25 cellular contexts compared by ENCODE assay signal in the genomic region with DNA sequence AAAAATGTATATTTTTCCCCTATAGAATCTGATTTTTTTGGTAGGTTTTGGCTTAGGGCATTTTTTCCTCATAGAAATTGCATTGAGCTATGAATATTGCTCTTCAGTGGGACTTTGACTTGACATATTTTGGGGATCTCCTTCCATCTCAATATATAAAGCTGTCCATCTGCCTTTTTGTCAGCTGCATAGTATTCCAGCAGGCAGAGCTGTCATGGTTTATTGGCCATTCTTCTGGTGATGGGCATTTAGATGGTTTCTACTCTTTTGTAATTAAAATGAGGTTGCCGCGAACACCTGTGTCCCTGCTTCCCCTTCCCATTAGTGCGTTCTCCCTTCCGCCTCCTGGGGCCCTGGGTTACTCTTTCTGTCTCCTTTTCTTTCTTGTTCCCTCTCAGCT.
A peak's percentile ranks its signal among the peaks of the same experiment; 100 is the strongest.
DNase-seq lines count a peak whose midpoint lies in the region; ATAC-seq and TF ChIP-seq lines count a peak whose summit lies in the region.
"Had no signal": no experiment of that assay in that cellular context is flagged by ENCODE, and none has a peak within 500 bp of the region (broad histone marks: within the 10 kb centered on the region; RNA-seq: fewer than 3 reads in every experiment).

No MANE protein-coding gene starts in this region.

- no TSS peak for BruUV-seq in PC-3 (replicated peaks; lab: Mats Ljungman, UMichigan)

- intact Hi-C loops in PC-3 (cut with micrococcal nuclease): loop anchor here (10.0 kb wide), 1 partner anchor 64 kb away; no protein-coding TSS in a partner anchor
- intact Hi-C loops in cardiac septum (cut with DNase I): no loop called here

- no peak overlapping the region for H3K27ac ChIP-seq in HEK293 (ENCODE audit: extremely low read depth, low read depth, low read length)
- H3K27ac ChIP-seq in caudate nucleus (ENCODE audit: low read depth, low read length): peak overlapping the region; percentile 80
- no peak overlapping the region for H3K27ac ChIP-seq in WERI-Rb-1
- H3K27ac ChIP-seq in PC-3 (ENCODE audit: low read length): no peak overlapping the region
- H3K27ac ChIP-seq: BLaER1 had no signal

- no peak for TF ChIP-seq CTCF in HEK293 (tag by site-specific recombination; IDR thresholded peaks at IDR 0.05)
- TF ChIP-seq CTCF in WTC11 (IDR thresholded peaks at IDR 0.05): no peak
- no peak for TF ChIP-seq CTCF in WERI-Rb-1 (IDR thresholded peaks at IDR 0.05; ENCODE audit: low read depth, low read length)
- TF ChIP-seq CTCF in PC-3 (conservative IDR thresholded peaks at IDR 0.05; ENCODE audit: low read depth, low read length): no peak

- CTCF ChIA-PET in HEK293 (lab: Yijun Ruan, JAX) (no interaction called here), WTC11 (lab: Charles Lee) (no interaction called here), PC-3 (lab: Charles Lee) (interaction anchor here (0.6 kb wide), 1 partner anchor 123 kb away, joined by 3 read pairs; no protein-coding TSS in a partner anchor)

- DNase-seq in WTC11 (ENCODE audit: low spot score) (no peak), caudate nucleus (lab: John Stamatoyannopoulos, UW) (no peak), WERI-Rb-1 (no peak), kidney tubule cell (ENCODE audit: low spot score) (no peak), PC-3 (no peak), cardiac septum (ENCODE audit: low spot score) (no peak)
- DNase-seq: 8988T; ACHN; BE2C; C1 segment of cervical spinal cord; CD4-positive, alpha-beta memory T cell; CD4-positive, CD25-positive, alpha-beta regulatory T cell; CD8-positive, alpha-beta memory T cell; COR-L47; DMS 273 treated with DMSO at 0.1 percent for 48 hours; DMS153; DMS53; DMS79; DND-41; EL; GDM1 had no signal

- H3K4me2 ChIP-seq in PC-3 (ENCODE audit: low read length): no peak overlapping the region
- H3K4me2 ChIP-seq: BLaER1 had no signal

- POLR2A ChIA-PET in HEK293 (lab: Yijun Ruan, JAX) (no interaction called here), WTC11 (lab: Charles Lee) (no interaction called here), PC-3 (lab: Charles Lee; ENCODE audit: unreplicated experiment) (no interaction called here)

- H3K27ac Mint-ChIP-seq in WTC11: no peak overlapping the region
- H3K27ac Mint-ChIP-seq: CD14-positive monocyte; CD4-positive, alpha-beta memory T cell; CD4-positive, CD25-positive, alpha-beta regulatory T cell; CD8-positive, alpha-beta memory T cell had no signal

- H3K9me3 Mint-ChIP-seq in WTC11: no peaks in the 10 kb centered on the region
- H3K9me3 Mint-ChIP-seq: CD14-positive monocyte; CD4-positive, alpha-beta memory T cell; CD4-positive, CD25-positive, alpha-beta regulatory T cell; CD8-positive, alpha-beta memory T cell had no signal

- H3K9me2 ChIP-seq in PC-3 (replicated peaks; ENCODE audit: low read length): no peaks in the 10 kb centered on the region

- ATAC-seq in WTC11 (no peak), PC-3 (no peak)
- ATAC-seq: GM12878 had no signal

- H3K79me2 ChIP-seq in PC-3 (ENCODE audit: low read length): no peaks in the 10 kb centered on the region

- no peaks in the 10 kb centered on the region for H3K27me3 Mint-ChIP-seq in WTC11 (ENCODE audit: low read depth)

- H3K4me1 Mint-ChIP-seq in WTC11: peaks cover 24% of the 10 kb centered on the region
- H3K4me1 Mint-ChIP-seq: CD14-positive monocyte; CD4-positive, alpha-beta memory T cell; CD8-positive, alpha-beta memory T cell had no signal

- H3K4me3 Mint-ChIP-seq in WTC11: no peak overlapping the region
- H3K4me3 Mint-ChIP-seq: CD4-positive, alpha-beta memory T cell; CD4-positive, CD25-positive, alpha-beta regulatory T cell; CD8-positive, alpha-beta memory T cell had no signal

- no peak overlapping the region for H2AFZ ChIP-seq in PC-3 (ENCODE audit: low read length)

- no peaks in the 10 kb centered on the region for H3F3A ChIP-seq in PC-3 (ENCODE audit: low read length, unreplicated experiment)

- H3K27me3 ChIP-seq in WERI-Rb-1 (ENCODE audit: insufficient read depth, low read depth, severe bottlenecking) (no peaks in the 10 kb centered on the region), PC-3 (ENCODE audit: low read length) (peaks cover 4% of the 10 kb centered on the region; the same call in 1 of the 2 replicates)
- H3K27me3 ChIP-seq: BE2C, BLaER1 had no signal

- H3K36me3 ChIP-seq in HEK293 (ENCODE audit: control insufficient read depth in 2 of 2, insufficient read depth in 1 of 2, low read length in 2 of 2) (no peaks in the 10 kb centered on the region), WERI-Rb-1 (no peaks in the 10 kb centered on the region), PC-3 (ENCODE audit: low read depth, low read length) (no peaks in the 10 kb centered on the region)
- H3K36me3 ChIP-seq: BE2C, BLaER1 had no signal

- H3K4me1 ChIP-seq in HEK293 (ENCODE audit: control insufficient read depth, insufficient read depth, low read length) (no peaks in the 10 kb centered on the region), PC-3 (ENCODE audit: insufficient read depth, low read length) (no peaks in the 10 kb centered on the region)
- H3K4me1 ChIP-seq: BE2C had no signal

- no peaks in the 10 kb centered on the region for H4K20me1 ChIP-seq in PC-3 (ENCODE audit: low read length)
- H4K20me1 ChIP-seq: BLaER1 had no signal

- no peaks in the 10 kb centered on the region for H3K36me3 Mint-ChIP-seq in WTC11
- H3K36me3 Mint-ChIP-seq: CD14-positive monocyte; CD4-positive, alpha-beta memory T cell; CD4-positive, CD25-positive, alpha-beta regulatory T cell had no signal

- no peak overlapping the region for H3K9ac ChIP-seq in PC-3 (ENCODE audit: low read length)
- H3K9ac ChIP-seq: BLaER1 had no signal

- no peaks in the 10 kb centered on the region for H3K9me3 ChIP-seq in HEK293 (ENCODE audit: control insufficient read depth, insufficient read depth, low read depth, low read length)
- no peaks in the 10 kb centered on the region for H3K9me3 ChIP-seq in WERI-Rb-1 (ENCODE audit: severe bottlenecking)
- H3K9me3 ChIP-seq in PC-3 (ENCODE audit: low read length): no peaks in the 10 kb centered on the region
- H3K9me3 ChIP-seq: BE2C, BLaER1 had no signal

- H3K4me3 ChIP-seq in HEK293 (ENCODE audit: low read depth, low read length) (no peak overlapping the region), WERI-Rb-1 (ENCODE audit: low read depth, low read length) (no peak overlapping the region), PC-3 (ENCODE audit: low read length) (no peak overlapping the region)
- H3K4me3 ChIP-seq: BLaER1, GM12878 had no signal

TF ChIP-seq in HEK293, 187 proteins besides CTCF, POLR2A, EP300 and RAD21 (continues in another document):
- TF ChIP-seq ZNF221 (tag by site-specific recombination; IDR thresholded peaks at IDR 0.05; ENCODE audit: borderline replicate concordance) (no peak), ZNF138 (tag by site-specific recombination; IDR thresholded peaks at IDR 0.05; ENCODE audit: borderline replicate concordance) (no peak), ZNF146 (tag by site-specific recombination; IDR thresholded peaks at IDR 0.05) (peak; percentile 89), ZNF544 (tag by site-specific recombination; IDR thresholded peaks at IDR 0.05) (no peak), ZNF560 (tag by site-specific recombination; IDR thresholded peaks at IDR 0.05; ENCODE audit: borderline replicate concordance) (no peak), OSR2 (tag by site-specific recombination; IDR thresholded peaks at IDR 0.05) (no peak)
- TF ChIP-seq, protein P1, sequence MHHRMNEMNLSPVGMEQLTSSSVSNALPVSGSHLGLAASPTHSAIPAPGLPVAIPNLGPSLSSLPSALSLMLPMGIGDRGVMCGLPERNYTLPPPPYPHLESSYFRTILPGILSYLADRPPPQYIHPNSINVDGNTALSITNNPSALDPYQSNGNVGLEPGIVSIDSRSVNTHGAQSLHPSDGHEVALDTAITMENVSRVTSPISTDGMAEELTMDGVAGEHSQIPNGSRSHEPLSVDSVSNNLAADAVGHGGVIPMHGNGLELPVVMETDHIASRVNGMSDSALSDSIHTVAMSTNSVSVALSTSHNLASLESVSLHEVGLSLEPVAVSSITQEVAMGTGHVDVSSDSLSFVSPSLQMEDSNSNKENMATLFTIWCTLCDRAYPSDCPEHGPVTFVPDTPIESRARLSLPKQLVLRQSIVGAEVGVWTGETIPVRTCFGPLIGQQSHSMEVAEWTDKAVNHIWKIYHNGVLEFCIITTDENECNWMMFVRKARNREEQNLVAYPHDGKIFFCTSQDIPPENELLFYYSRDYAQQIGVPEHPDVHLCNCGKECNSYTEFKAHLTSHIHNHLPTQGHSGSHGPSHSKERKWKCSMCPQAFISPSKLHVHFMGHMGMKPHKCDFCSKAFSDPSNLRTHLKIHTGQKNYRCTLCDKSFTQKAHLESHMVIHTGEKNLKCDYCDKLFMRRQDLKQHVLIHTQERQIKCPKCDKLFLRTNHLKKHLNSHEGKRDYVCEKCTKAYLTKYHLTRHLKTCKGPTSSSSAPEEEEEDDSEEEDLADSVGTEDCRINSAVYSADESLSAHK (tag by site-specific recombination; IDR thresholded peaks at IDR 0.05): no peak

TF ChIP-seq in WTC11, 78 proteins besides CTCF, POLR2A, EP300 and RAD21:
- no peak for TF ChIP-seq SMAD4 (CRISPR knock-in tag; IDR thresholded peaks at IDR 0.05)
- TF ChIP-seq GTF2I (CRISPR knock-in tag; conservative IDR thresholded peaks at IDR 0.05): 0 out of 2 replicates have a peak, but pooled peaks have one; percentile 22
TF ChIP-seq in WTC11: peak in this region for 1.
